13 cellular contexts compared by ENCODE assay signal in genomic region chr14:55336161-55336560, GRCh38.
DNase-seq lines count a peak whose midpoint lies in the region; ATAC-seq and TF ChIP-seq lines count a peak whose summit lies in the region.
"Had no signal": no experiment of that assay in that cellular context is flagged by ENCODE, and none has a peak within 500 bp of the region (broad histone marks: within the 10 kb centered on the region; RNA-seq: fewer than 3 reads in every experiment).

No MANE protein-coding gene starts in this region.

- H3K4me1 Mint-ChIP-seq in Calu3 (ENCODE audit: low read depth, unreplicated experiment) (peaks cover 63% of the 10 kb centered on the region), mesothelial cell of epicardium (peaks cover 75% of the 10 kb centered on the region)

- H3K27ac ChIP-seq in upper lobe of left lung: no peak overlapping the region

- no TSS peak for BruUV-seq in Calu3 (replicated peaks; lab: Mats Ljungman, UMichigan)

- no peaks in the 10 kb centered on the region for H3K36me3 ChIP-seq in upper lobe of left lung

- CTCF ChIA-PET in Calu3 (lab: Charles Lee): interaction anchor here (0.6 to 1.0 kb wide), 2 partner anchors 18 to 96 kb away, joined by 3 to 5 read pairs; no protein-coding TSS in a partner anchor

- TF ChIP-seq POLR2A in upper lobe of left lung (IDR thresholded peaks at IDR 0.05): no peak

- peak; percentile 76 for DNase-seq in Calu3
- peak; percentile 41 for DNase-seq in NCI-H226
- peak; percentile 31 for DNase-seq in astrocyte of the spinal cord (ENCODE audit: low read depth, low spot score)
- DNase-seq in mesothelial cell of epicardium (ENCODE audit: low spot score in 2 of 2, unreplicated experiment in 2 of 2): no peak
- DNase-seq in KG1 (lab: John Stamatoyannopoulos, UW): no peak
- DNase-seq in AML-193 (lab: John Stamatoyannopoulos, UW): no peak
- DNase-seq in upper lobe of left lung: no peak
- DNase-seq: cerebellar nuclear complex; head of caudate nucleus; KBM-7; midbrain; stimulated activated CD8-positive, alpha-beta memory T cell treated with anti-CD3 and anti-CD28 coated beads, Interleukin-4, amount 100 ng/mL, for 48 hours had no signal

- peaks cover 39 to 66% (median 48%) of the 10 kb centered on the region in 4 donors for H3K4me1 ChIP-seq in upper lobe of left lung

- WGBS in upper lobe of left lung, 2 donors: 33 to 47% methylated on average over 2 of the region's 2 CpGs

- no peaks in the 10 kb centered on the region for H3K9me3 ChIP-seq in upper lobe of left lung

- no peak for TF ChIP-seq EP300 in upper lobe of left lung (IDR thresholded peaks at IDR 0.05)

- TF ChIP-seq CTCF in Calu3 (IDR thresholded peaks at IDR 0.05; ENCODE audit: unreplicated experiment) (no peak), astrocyte of the spinal cord (IDR thresholded peaks at IDR 0.05; ENCODE audit: low read depth, low read length) (no peak), mesothelial cell of epicardium (IDR thresholded peaks at IDR 0.05; ENCODE audit: unreplicated experiment) (no peak), upper lobe of left lung (IDR thresholded peaks at IDR 0.05) (no peak)

- no peaks in the 10 kb centered on the region for H3K27me3 ChIP-seq in upper lobe of left lung

- intact Hi-C loops in Calu3 (cut with micrococcal nuclease; ENCODE audit: unreplicated experiment): loop anchor here (5.0 kb wide), 1 partner anchor 64 kb away; the partner anchor contains the start of gene FBXO34

- peak overlapping the region; percentile 44 for H3K4me3 Mint-ChIP-seq in Calu3 (ENCODE audit: low read depth, unreplicated experiment)
- H3K4me3 Mint-ChIP-seq in mesothelial cell of epicardium: peak overlapping the region; percentile 14

- no peak for ATAC-seq in upper lobe of left lung (ENCODE audit: low FRiP score in 2 of 2)
- no peak for ATAC-seq in HG03565 (IDR thresholded peaks at IDR 0.05; ENCODE audit: unreplicated experiment)

- H3K27me3 Mint-ChIP-seq in Calu3 (ENCODE audit: unreplicated experiment) (no peaks in the 10 kb centered on the region), mesothelial cell of epicardium (ENCODE audit: low read depth) (no peaks in the 10 kb centered on the region)

- in situ Hi-C loops in astrocyte of the spinal cord (cut with HindIII; ENCODE audit: low sequenced_read_pairs): no loop called here

- H3K9me3 Mint-ChIP-seq in Calu3 (ENCODE audit: low read depth, unreplicated experiment) (no peaks in the 10 kb centered on the region), mesothelial cell of epicardium (no peaks in the 10 kb centered on the region)

- H3K4me3 ChIP-seq in astrocyte of the spinal cord (ENCODE audit: low read depth, low read length): no peak overlapping the region
- H3K4me3 ChIP-seq in upper lobe of left lung: no peak overlapping the region

- peaks cover 33% of the 10 kb centered on the region for H3K36me3 Mint-ChIP-seq in Calu3 (ENCODE audit: insufficient read depth, unreplicated experiment)
- no peaks in the 10 kb centered on the region for H3K36me3 Mint-ChIP-seq in mesothelial cell of epicardium

- peak overlapping the region; percentile 80 for H3K27ac Mint-ChIP-seq in Calu3 (ENCODE audit: unreplicated experiment)
- peak overlapping the region; percentile 97 for H3K27ac Mint-ChIP-seq in mesothelial cell of epicardium

Comparison
In these comparisons a context has a peak if more than half of its experiments do, and no peak if none do; other contexts are left out.
1. DNase-seq: peak in Calu3 (single experiment), NCI-H226 (single experiment) and astrocyte of the spinal cord (single experiment); none in mesothelial cell of epicardium (0 of 2), KG1 (single experiment), AML-193 (0 of 2) and upper lobe of left lung (0 of 2).